11 cellular contexts compared by ENCODE assay signal in the genomic region with DNA sequence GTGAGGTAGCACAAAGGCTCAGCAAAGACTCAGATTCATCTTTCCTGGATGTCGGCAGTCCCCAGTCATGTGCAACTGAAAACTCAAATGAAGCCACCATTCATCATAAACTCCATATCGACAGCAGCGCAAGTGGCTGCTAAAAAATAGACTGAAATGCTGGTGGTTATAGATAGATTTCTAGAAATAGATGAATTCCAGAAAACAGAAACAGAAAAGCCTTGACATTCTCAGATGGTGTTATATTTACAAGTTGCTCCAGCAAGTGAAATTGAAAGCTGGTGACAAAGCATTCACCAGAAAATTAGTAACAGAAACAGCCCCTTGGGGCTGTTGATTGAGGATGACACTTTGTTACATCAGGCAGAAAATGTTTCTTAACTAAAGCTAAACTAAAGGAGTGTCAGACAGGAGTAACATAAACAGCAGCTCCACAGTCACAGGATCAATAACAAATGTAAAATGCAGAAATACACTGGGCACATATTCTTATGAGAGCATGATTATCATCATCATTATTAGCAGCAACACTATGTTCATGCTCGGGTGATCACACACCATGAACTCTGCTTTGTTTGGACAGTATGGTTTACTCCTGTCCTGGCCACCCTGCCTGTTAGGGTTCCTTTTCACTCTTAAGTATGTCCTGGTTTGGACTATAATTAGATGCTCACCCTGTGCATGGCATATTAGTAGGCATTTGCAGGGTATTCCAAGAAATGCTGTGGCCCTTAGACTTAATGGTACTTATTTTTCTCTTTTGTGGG. TPM values are rescaled to one million over a fixed set of nuclear protein-coding genes. Genes with fewer than 3 reads are reported as not detected.
A peak's percentile ranks its signal among the peaks of the same experiment; 100 is the strongest.
DNase-seq lines count a peak whose midpoint lies in the region; ATAC-seq and TF ChIP-seq lines count a peak whose summit lies in the region.
"Had no signal": no experiment of that assay in that cellular context is flagged by ENCODE, and none has a peak within 500 bp of the region (broad histone marks: within the 10 kb centered on the region; RNA-seq: fewer than 3 reads in every experiment).

No MANE protein-coding gene starts in this region.

- peaks cover 0 to 6% (median 0%) of the 10 kb centered on the region in 12 donors for H3K9me3 ChIP-seq in heart left ventricle

- H3K9me3 Mint-ChIP-seq in osteocyte (ENCODE audit: unreplicated experiment) = peaks cover 4% of the 10 kb centered on the region

- no peak overlapping the region for H3K27ac Mint-ChIP-seq in osteocyte (ENCODE audit: unreplicated experiment)
- H3K27ac Mint-ChIP-seq: activated naive CD8-positive, alpha-beta T cell treated with anti-CD3 and anti-CD28 coated beads for 36 hours had no signal

- no peak overlapping the region for H3K4me3 ChIP-seq in heart left ventricle

- peak; percentile 72 for ATAC-seq in GM18502 (IDR thresholded peaks at IDR 0.05; ENCODE audit: poor library complexity, unreplicated experiment)
- ATAC-seq in GM19438 (IDR thresholded peaks at IDR 0.05; ENCODE audit: low read depth, unreplicated experiment) = peak; percentile 71
- ATAC-seq in HG02840 (IDR thresholded peaks at IDR 0.05; ENCODE audit: low FRiP score, unreplicated experiment) = peak; percentile 81
- ATAC-seq in HG03558 (IDR thresholded peaks at IDR 0.05; ENCODE audit: extremely low read depth, unreplicated experiment) = peak; percentile 90
- ATAC-seq in heart left ventricle = no peak
- ATAC-seq: right cardiac atrium had no signal

- TF ChIP-seq POLR2A in heart left ventricle (IDR thresholded peaks at IDR 0.05) = no peak

- H3K4me1 Mint-ChIP-seq in osteocyte (ENCODE audit: unreplicated experiment) = no peaks in the 10 kb centered on the region
- H3K4me1 Mint-ChIP-seq: activated naive CD8-positive, alpha-beta T cell treated with anti-CD3 and anti-CD28 coated beads for 36 hours had no signal

- H3K27me3 ChIP-seq in heart left ventricle = no peaks in the 10 kb centered on the region

- no peaks in the 10 kb centered on the region for H3K27me3 Mint-ChIP-seq in osteocyte (ENCODE audit: unreplicated experiment)

- DNase-seq in NCI-H2227 (lab: John Stamatoyannopoulos, UW; ENCODE audit: unreplicated experiment) = no peak
- no peak for DNase-seq in heart left ventricle
- no peak for DNase-seq in AG08395 (ENCODE audit: low spot score)
- no peak for DNase-seq in osteocyte (ENCODE audit: extremely low spot score, unreplicated experiment)
- DNase-seq: activated CD4-positive, alpha-beta T cell treated with anti-CD3 and anti-CD28 coated beads, Interleukin-2, amount 50 U/mL, for 4 hours; activated naive CD8-positive, alpha-beta T cell treated with anti-CD3 and anti-CD28 coated beads for 36 hours; right cardiac atrium had no signal

- WGBS in heart left ventricle, 4 donors = 83 to 88% (median 85%) methylated on average over 4 of the region's 4 CpGs

- intact Hi-C loops in heart left ventricle (cut with DNase I) = no loop called here

- no peak overlapping the region for H3K27ac ChIP-seq in heart left ventricle

- no peaks in the 10 kb centered on the region for H3K36me3 Mint-ChIP-seq in osteocyte (ENCODE audit: unreplicated experiment)
- H3K36me3 Mint-ChIP-seq: activated naive CD8-positive, alpha-beta T cell treated with anti-CD3 and anti-CD28 coated beads for 36 hours had no signal

- TF ChIP-seq CTCF in heart left ventricle (IDR thresholded peaks at IDR 0.05) (no peak), osteocyte (IDR thresholded peaks at IDR 0.05) (no peak)

- no peaks in the 10 kb centered on the region for H3K4me1 ChIP-seq in heart left ventricle

- no peaks in the 10 kb centered on the region for H3K36me3 ChIP-seq in heart left ventricle

- H3K4me3 Mint-ChIP-seq in osteocyte (ENCODE audit: unreplicated experiment) = no peak overlapping the region
- H3K4me3 Mint-ChIP-seq: activated naive CD8-positive, alpha-beta T cell treated with anti-CD3 and anti-CD28 coated beads for 36 hours had no signal

RNA-seq across cellular contexts. Expression of a gene that starts 36.4 kb away (rescaled TPM):
- total RNA-seq in heart left ventricle (10 to 100 TPM in 3 of 9 donors, 1 to 10 TPM in 6; 2.5 to 11.6 (median 5.0) TPM), osteocyte (not detected in 2 replicates)
- polyA plus RNA-seq in heart left ventricle = 1 to 10 TPM; 1.1 to 5.0 TPM

Comparison
In these comparisons a context has a peak if more than half of its experiments do, and no peak if none do; other contexts are left out.
1. ATAC-seq: peak in GM18502 (single experiment), GM19438 (single experiment), HG02840 (single experiment) and HG03558 (single experiment); none in heart left ventricle (0 of 4).